2 cellular contexts compared by ENCODE assay signal in genomic region chr20:31633339-31633914, GRCh38.
TF ChIP-seq lines count a peak whose summit lies in the region.

No MANE protein-coding gene starts in this region.

TF ChIP-seq in A549, 52 proteins besides CTCF, POLR2A, EP300 and RAD21:
- TF ChIP-seq SREBF2 (IDR thresholded peaks at IDR 0.05) (no peak), ATOH8 (CRISPR knock-in tag; IDR thresholded peaks at IDR 0.05; ENCODE audit: low read depth) (no peak), MYC (IDR thresholded peaks at IDR 0.05; ENCODE audit: borderline replicate concordance, low read length) (no peak), RFX5 (IDR thresholded peaks at IDR 0.05) (no peak)

TF ChIP-seq in IMR-90, 13 proteins besides CTCF, POLR2A, EP300 and RAD21:
- TF ChIP-seq MAZ (IDR thresholded peaks at IDR 0.05; ENCODE audit: borderline replicate concordance, low read depth, low read length): peak; percentile 43; the same call in 1 of the 2 replicates
- TF ChIP-seq, protein P1, sequence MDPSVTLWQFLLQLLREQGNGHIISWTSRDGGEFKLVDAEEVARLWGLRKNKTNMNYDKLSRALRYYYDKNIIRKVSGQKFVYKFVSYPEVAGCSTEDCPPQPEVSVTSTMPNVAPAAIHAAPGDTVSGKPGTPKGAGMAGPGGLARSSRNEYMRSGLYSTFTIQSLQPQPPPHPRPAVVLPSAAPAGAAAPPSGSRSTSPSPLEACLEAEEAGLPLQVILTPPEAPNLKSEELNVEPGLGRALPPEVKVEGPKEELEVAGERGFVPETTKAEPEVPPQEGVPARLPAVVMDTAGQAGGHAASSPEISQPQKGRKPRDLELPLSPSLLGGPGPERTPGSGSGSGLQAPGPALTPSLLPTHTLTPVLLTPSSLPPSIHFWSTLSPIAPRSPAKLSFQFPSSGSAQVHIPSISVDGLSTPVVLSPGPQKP (IDR thresholded peaks at IDR 0.05; ENCODE audit: borderline replicate concordance, low read depth, low read length): no peak
